In genomic region chr17:44780845-44781480, GRCh38 we compare ENCODE assay signal across 1 cellular context.
TF ChIP-seq lines count a peak whose summit lies in the region.

No MANE protein-coding gene starts in this region.

TF ChIP-seq in GM23338, 12 proteins besides CTCF, POLR2A, EP300 and RAD21 (continued from another document):
- TF ChIP-seq ZNF462 (CRISPR knock-in tag; IDR thresholded peaks at IDR 0.05), result no peak
